8 cellular contexts compared by ENCODE assay signal in the genomic region with DNA sequence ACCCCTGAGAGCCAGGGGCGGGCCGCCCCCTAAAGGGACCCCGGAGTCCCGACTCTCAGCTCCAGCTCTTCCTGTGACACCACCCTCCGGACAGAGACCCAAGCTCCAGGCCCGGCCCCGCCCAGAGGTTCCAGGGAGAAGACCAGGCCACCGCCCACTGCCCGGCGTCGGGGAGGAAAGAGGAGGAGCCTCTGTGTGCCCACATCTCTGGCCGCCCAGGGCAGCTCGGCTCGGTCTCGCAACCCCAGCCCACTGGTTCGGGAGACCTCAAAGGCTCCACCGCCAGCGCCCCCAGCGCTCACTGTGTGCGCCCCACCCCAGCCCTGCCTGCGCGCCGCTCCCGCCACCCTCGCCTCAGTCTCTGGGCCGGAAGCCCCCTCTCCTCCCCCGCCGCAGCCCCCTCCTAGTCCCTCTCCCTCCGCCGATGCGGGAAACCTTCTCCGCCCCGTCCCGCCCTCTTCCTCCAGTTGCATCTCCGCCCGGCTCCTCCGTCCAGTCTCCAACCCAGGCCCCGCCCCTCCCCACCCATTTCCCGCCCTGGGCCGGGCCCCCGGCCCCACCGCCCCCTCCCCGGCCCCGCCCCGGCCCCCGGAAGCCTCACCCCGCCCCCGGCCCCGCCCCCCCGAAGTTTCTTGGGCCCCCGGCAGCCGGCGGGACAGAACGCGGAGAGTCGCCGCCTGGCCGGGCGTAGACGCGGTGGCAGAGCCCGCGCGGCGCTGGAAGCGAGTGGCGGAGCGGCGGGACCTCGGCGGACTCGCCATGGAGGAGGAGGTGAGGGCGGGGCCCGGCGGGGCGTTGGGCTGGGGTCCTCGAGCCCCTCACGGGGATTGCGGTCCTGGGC. TPM values are rescaled to one million over a fixed set of nuclear protein-coding genes. Genes with fewer than 3 reads are reported as not detected.
DNase-seq lines count a peak whose midpoint lies in the region; ATAC-seq, FAIRE-seq and TF ChIP-seq lines count a peak whose summit lies in the region.

A gene with protein sequence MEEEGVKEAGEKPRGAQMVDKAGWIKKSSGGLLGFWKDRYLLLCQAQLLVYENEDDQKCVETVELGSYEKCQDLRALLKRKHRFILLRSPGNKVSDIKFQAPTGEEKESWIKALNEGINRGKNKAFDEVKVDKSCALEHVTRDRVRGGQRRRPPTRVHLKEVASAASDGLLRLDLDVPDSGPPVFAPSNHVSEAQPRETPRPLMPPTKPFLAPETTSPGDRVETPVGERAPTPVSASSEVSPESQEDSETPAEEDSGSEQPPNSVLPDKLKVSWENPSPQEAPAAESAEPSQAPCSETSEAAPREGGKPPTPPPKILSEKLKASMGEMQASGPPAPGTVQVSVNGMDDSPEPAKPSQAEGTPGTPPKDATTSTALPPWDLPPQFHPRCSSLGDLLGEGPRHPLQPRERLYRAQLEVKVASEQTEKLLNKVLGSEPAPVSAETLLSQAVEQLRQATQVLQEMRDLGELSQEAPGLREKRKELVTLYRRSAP (plus strand): TSS at position 658 of the 841 bp plus-strand sequence. CDS start 102 bp downstream, at position 760.

- H3K4me3 Mint-ChIP-seq in activated T-cell treated with anti-CD3 and anti-CD28 coated beads, Interleukin-2, amount 50 U/mL, for 72 hours = peak within 1 kb of the TSS; percentile 81 to 96

- in situ Hi-C loops in KBM-7 (cut with MboI; ENCODE audit: low pct_unique_long_range_greater_than_20kb, low sequenced_read_pairs) = no loop called here

- peak; percentile 6 for DNase-seq in DMS153 treated with DMSO at 0.1 percent for 48 hours (lab: John Stamatoyannopoulos, UW; ENCODE audit: unreplicated experiment)
- peak; percentile 97 for DNase-seq in KBM-7
- DNase-seq in RCC 7860 (ENCODE audit: low spot score) = peak; percentile 75
- peak; percentile 89 to 93 for DNase-seq in activated T-cell treated with anti-CD3 and anti-CD28 coated beads, Interleukin-2, amount 50 U/mL, for 72 hours
- peak; percentile 74 for DNase-seq in esophagus squamous epithelium (lab: John Stamatoyannopoulos, UW)
- peak; percentile 96 for DNase-seq in myocyte (ENCODE audit: low read depth)
- peak; percentile 75 to 85 for DNase-seq in stimulated activated CD8-positive, alpha-beta memory T cell treated with anti-CD3 and anti-CD28 coated beads, Interleukin-7, amount 100 ng/mL, for 4 hours (ENCODE audit: low read depth in 2 of 2)

- peak in 2 of 4 donors; percentile 83 to 85 for TF ChIP-seq POLR2A in esophagus squamous epithelium (IDR thresholded peaks at IDR 0.05)

- intact Hi-C loops in esophagus squamous epithelium (cut with DNase I) = loop anchor here (10.0 kb wide), 1 partner anchor 53 kb away; no protein-coding TSS in a partner anchor

- peaks cover 67% of the 10 kb centered on the region for H3K4me1 Mint-ChIP-seq in activated T-cell treated with anti-CD3 and anti-CD28 coated beads, Interleukin-2, amount 50 U/mL, for 72 hours (ENCODE audit: low read depth)

- H3K36me3 ChIP-seq in esophagus squamous epithelium = no peaks in the 10 kb centered on the region

- no peaks in the 10 kb centered on the region for H3K27me3 ChIP-seq in esophagus squamous epithelium

- peaks cover 0 to 10% of the 10 kb centered on the region in 2 donors for H3K36me3 Mint-ChIP-seq in activated T-cell treated with anti-CD3 and anti-CD28 coated beads, Interleukin-2, amount 50 U/mL, for 72 hours (ENCODE audit: insufficient read depth in 2 of 2)

- H3K9me3 ChIP-seq in esophagus squamous epithelium = no peaks in the 10 kb centered on the region

- FAIRE-seq in RCC 7860 (lab: Jason Lieb, UNC) = no peak

- peak within 1 kb of the TSS; percentile 84 for H3K27ac Mint-ChIP-seq in activated T-cell treated with anti-CD3 and anti-CD28 coated beads, Interleukin-2, amount 50 U/mL, for 72 hours

- H3K27ac ChIP-seq in esophagus squamous epithelium = peak within 1 kb of the TSS; percentile 90 to 98 (median 94)

- peak; percentile 52 for ATAC-seq in GM21576 (IDR thresholded peaks at IDR 0.05; ENCODE audit: unreplicated experiment)
- peak; percentile 81 to 84 for ATAC-seq in activated T-cell treated with anti-CD3 and anti-CD28 coated beads, Interleukin-2, amount 50 U/mL, for 72 hours (replicated peaks in 1 of 2)

- H3K4me1 ChIP-seq in esophagus squamous epithelium = peaks cover 27 to 55% (median 29%) of the 10 kb centered on the region in 3 donors

- H3K9me3 Mint-ChIP-seq in activated T-cell treated with anti-CD3 and anti-CD28 coated beads, Interleukin-2, amount 50 U/mL, for 72 hours = no peaks in the 10 kb centered on the region

- H3K27me3 Mint-ChIP-seq in activated T-cell treated with anti-CD3 and anti-CD28 coated beads, Interleukin-2, amount 50 U/mL, for 72 hours (ENCODE audit: low read depth) = no peaks in the 10 kb centered on the region

- TF ChIP-seq CTCF in esophagus squamous epithelium (IDR thresholded peaks at IDR 0.05) = no peak

- H3K4me3 ChIP-seq in esophagus squamous epithelium = peak within 1 kb of the TSS; percentile 82 to 96 (median 84)

- WGBS in esophagus squamous epithelium, 2 donors = 0% methylated on average over 9 to 12 of the region's 79 CpGs

RNA-seq across cellular contexts. Expression of the gene that starts here (rescaled TPM):
- total RNA-seq in activated T-cell treated with anti-CD3 and anti-CD28 coated beads, Interleukin-2, amount 50 U/mL, for 72 hours = 10 to 100 TPM; 14.3 to 15.3 TPM
- total RNA-seq in esophagus squamous epithelium = 10 to 100 TPM in 1 of 4 donors, 1 to 10 TPM in 3; 5.6 to 18.3 (median 7.2) TPM
- total RNA-seq in myocyte = 21.6 and 23.9 TPM in 2 replicates
- polyA plus RNA-seq in myocyte (2012) = 28.5 TPM

Comparison
In these comparisons a context has a peak if more than half of its experiments do, and no peak if none do; other contexts are left out.
1. Peak in every context shown above with its lines: DNase-seq, ATAC-seq, H3K4me3 ChIP-seq and H3K27ac ChIP-seq.
2. DNase-seq: peak in every context shown above with its lines; median percentile 97 in KBM-7; 96 in myocyte; 91 in activated T-cell treated with anti-CD3 and anti-CD28 coated beads, Interleukin-2, amount 50 U/mL, for 72 hours; 80 in stimulated activated CD8-positive, alpha-beta memory T cell treated with anti-CD3 and anti-CD28 coated beads, Interleukin-7, amount 100 ng/mL, for 4 hours; 75 in RCC 7860; 74 in esophagus squamous epithelium; 6 in DMS153 treated with DMSO at 0.1 percent for 48 hours.